In the genomic region with DNA sequence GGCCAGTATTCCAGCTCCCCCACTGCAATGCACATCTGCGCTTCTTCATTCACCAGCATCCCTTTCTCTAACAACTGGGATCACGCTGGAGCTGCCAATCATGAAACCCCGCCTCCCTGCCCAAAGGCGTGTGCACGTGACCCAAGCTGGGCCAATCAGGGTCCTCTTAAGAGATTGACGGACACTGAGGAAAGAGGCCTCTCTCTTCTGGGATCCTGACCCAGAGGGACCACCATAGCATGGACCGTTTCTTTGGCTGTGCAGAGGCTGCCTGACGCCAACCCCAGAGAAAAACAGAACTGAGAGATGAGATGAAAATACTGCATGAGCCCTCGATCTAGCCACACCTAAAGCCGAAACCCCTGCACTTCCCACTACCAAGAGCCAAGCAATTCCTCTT, we compare ENCODE assay signal across 1 cellular context.
TF ChIP-seq lines count a peak whose summit lies in the region.

No MANE protein-coding gene starts in this region.

TF ChIP-seq in HCT116, 20 proteins besides CTCF, POLR2A, EP300 and RAD21 (continued from another document):
- TF ChIP-seq ELF1 (IDR thresholded peaks at IDR 0.05; ENCODE audit: borderline replicate concordance, low read depth) (no peak), YY1 (IDR thresholded peaks at IDR 0.05; ENCODE audit: extremely low read depth, insufficient replicate concordance, low read depth, low read length) (no peak), ZFX (IDR thresholded peaks at IDR 0.05) (no peak), SP1 (IDR thresholded peaks at IDR 0.05; ENCODE audit: low read depth) (no peak), JUND (IDR thresholded peaks at IDR 0.05) (no peak)
